Comparison of ENCODE assay signal across 1 cellular context in the genomic region with DNA sequence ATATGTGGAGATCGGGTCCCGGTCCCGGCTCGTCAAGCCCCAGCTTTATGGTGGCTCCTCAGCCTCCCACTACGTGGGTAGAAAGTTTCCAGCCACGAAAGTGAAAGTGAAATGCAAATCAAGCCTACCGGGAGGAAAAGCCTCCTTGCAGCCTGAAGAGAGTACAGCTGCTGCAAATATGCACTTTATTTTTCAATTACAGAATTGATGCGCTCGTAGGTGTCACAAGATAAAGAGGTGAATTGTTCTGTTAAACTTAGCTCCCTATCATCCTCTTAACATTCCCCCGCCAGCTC.
TF ChIP-seq lines count a peak whose summit lies in the region.

No MANE protein-coding gene starts in this region.

TF ChIP-seq in K562, 482 proteins besides CTCF, POLR2A, EP300 and RAD21:
- TF ChIP-seq SMARCA4 (IDR thresholded peaks at IDR 0.05) (0 out of 2 replicates have a peak, but pooled peaks have one; percentile 11), YY1 (IDR thresholded peaks at IDR 0.05; ENCODE audit: borderline replicate concordance in 1 of 3, control insufficient read depth in 1 of 3, extremely low read depth in 1 of 3, insufficient read depth in 3 of 3, insufficient read length in 1 of 3, insufficient replicate concordance in 2 of 3, low read depth in 1 of 3, low read length in 2 of 3) (peak in 1 of 3 experiments; percentile 4), ZNF175 (CRISPR knock-in tag; IDR thresholded peaks at IDR 0.05; ENCODE audit: low read depth) (0 out of 2 replicates have a peak, but pooled peaks have one; percentile 3), ZSCAN32 (CRISPR knock-in tag; IDR thresholded peaks at IDR 0.05) (no peak), NR2C1 (IDR thresholded peaks at IDR 0.05) (peak; percentile 62; the same call in 1 of the 2 replicates), NR2C1 (tag; IDR thresholded peaks at IDR 0.05) (no peak; the same call in 1 of the 2 replicates), NR2C2 (CRISPR knock-in tag; IDR thresholded peaks at IDR 0.05) (no peak), NR2C2 (tag; IDR thresholded peaks at IDR 0.05) (peak; percentile 5; the same call in 1 of the 2 replicates), ZNF197 (CRISPR knock-in tag; IDR thresholded peaks at IDR 0.05; ENCODE audit: low read depth) (no peak), ZNF57 (CRISPR knock-in tag; IDR thresholded peaks at IDR 0.05) (no peak)
